11 cellular contexts compared by ENCODE assay signal in the genomic region with DNA sequence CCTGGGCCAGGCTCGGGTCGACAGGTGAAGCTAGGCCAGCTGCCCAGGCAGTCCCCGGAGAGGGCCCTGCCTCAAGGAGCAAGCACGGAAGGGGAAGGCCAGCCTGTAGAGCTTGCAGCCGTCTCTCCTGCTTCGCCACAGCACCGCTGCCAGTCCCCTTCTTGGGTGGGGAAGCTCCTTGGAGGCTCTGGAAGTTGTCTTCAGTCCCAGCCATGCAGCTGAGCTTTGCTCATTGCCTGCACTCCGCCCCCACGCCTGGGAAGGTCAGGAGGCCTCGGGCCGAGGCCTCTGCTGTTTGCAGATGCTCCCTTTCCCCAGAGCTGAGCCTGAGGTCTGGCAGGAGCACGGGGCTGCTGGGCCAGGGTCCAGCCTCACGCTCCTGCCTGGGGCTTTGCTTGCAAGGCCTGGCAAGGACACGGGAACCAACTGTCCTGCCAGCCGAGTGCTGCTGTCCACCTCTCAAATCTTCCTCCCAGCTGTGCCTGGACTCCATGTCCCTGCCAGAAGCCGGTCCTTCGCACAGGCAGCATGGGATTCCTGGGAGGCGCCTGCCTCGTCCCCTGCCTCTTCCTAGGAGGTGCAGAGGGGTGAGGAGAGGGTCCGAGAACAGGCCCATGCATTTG. TPM values are rescaled to one million over a fixed set of nuclear protein-coding genes. Genes with fewer than 3 reads are reported as not detected.
DNase-seq lines count a peak whose midpoint lies in the region; ATAC-seq, FAIRE-seq and TF ChIP-seq lines count a peak whose summit lies in the region.
"Had no signal": no experiment of that assay in that cellular context is flagged by ENCODE, and none has a peak within 500 bp of the region (broad histone marks: within the 10 kb centered on the region; RNA-seq: fewer than 3 reads in every experiment).

No MANE protein-coding gene starts in this region.

- H3K27me3 ChIP-seq in CD4-positive, alpha-beta memory T cell (ENCODE audit: insufficient read depth, low read length), result no peaks in the 10 kb centered on the region
- H3K27me3 ChIP-seq in ascending aorta, result no peaks in the 10 kb centered on the region
- H3K27me3 ChIP-seq in right cardiac atrium (ENCODE audit: control insufficient read depth, insufficient read depth), result no peaks in the 10 kb centered on the region
- no peaks in the 10 kb centered on the region for H3K27me3 ChIP-seq in psoas muscle (ENCODE audit: insufficient read depth in 3 of 3, low read length in 2 of 3)
- no peaks in the 10 kb centered on the region for H3K27me3 ChIP-seq in HAP-1 (ENCODE audit: low read depth)

- H3K36me3 ChIP-seq in CD4-positive, alpha-beta memory T cell (ENCODE audit: insufficient read depth, low read length), result peaks cover 35% of the 10 kb centered on the region
- H3K36me3 ChIP-seq in ascending aorta, result peaks cover 33 to 39% of the 10 kb centered on the region in 2 donors
- peaks cover 12 to 23% of the 10 kb centered on the region in 2 donors for H3K36me3 ChIP-seq in psoas muscle (ENCODE audit: insufficient read depth in 1 of 2, low read depth in 1 of 2)
- peaks cover 6% of the 10 kb centered on the region; the same call in 1 of the 2 replicates for H3K36me3 ChIP-seq in HAP-1 (replicated peaks)

- intact Hi-C loops in CD4-positive, alpha-beta memory T cell (cut with micrococcal nuclease), result no loop called here
- intact Hi-C loops in ascending aorta (cut with DNase I), result no loop called here
- intact Hi-C loops in right cardiac atrium (cut with DNase I), result no loop called here
- intact Hi-C loops in psoas muscle (cut with DNase I), result no loop called here

- peak overlapping the region in 1 of 8 donors; percentile 17 for H3K4me3 Mint-ChIP-seq in CD4-positive, alpha-beta memory T cell

- 41% methylated on average over 20 of the region's 20 CpGs for WGBS in right cardiac atrium
- 18 to 31% (median 19%) methylated on average over 18 to 20 of the region's 20 CpGs for WGBS in psoas muscle, 3 donors

- POLR2A ChIA-PET in CD4-positive, alpha-beta memory T cell (lab: Charles Lee; ENCODE audit: partially characterized antibody), result interaction anchor here (0.6 to 8.7 kb wide), 5 partner anchors 11 to 355 kb away, joined by 3 to 148 read pairs (median 5); partner anchors contain the start of genes PLEKHF1 and POP4

- ATAC-seq in right cardiac atrium (peak; percentile 65 to 70), psoas muscle (peak; percentile 76 to 85 (median 78)), GM19023 (IDR thresholded peaks at IDR 0.05; ENCODE audit: unreplicated experiment) (no peak), GM21515 (IDR thresholded peaks at IDR 0.05; ENCODE audit: unreplicated experiment) (no peak)

- CTCF ChIA-PET in CD4-positive, alpha-beta memory T cell (lab: Charles Lee; ENCODE audit: partially characterized antibody), result interaction anchor here (0.9 to 10.6 kb wide), 5 partner anchors 12 to 69 kb away, joined by 3 to 96 read pairs (median 8); partner anchors contain the start of gene PLEKHF1

- in situ Hi-C loops in HAP-1 (cut with MboI; ENCODE audit: low sequenced_read_pairs), result loop anchor here (25.0 kb wide), 1 partner anchor 466 kb away; the partner anchor contains the start of gene UQCRFS1

- H3K4me1 Mint-ChIP-seq in CD4-positive, alpha-beta memory T cell, result peaks cover 32 to 93% (median 65%) of the 10 kb centered on the region in 4 donors

- no peak for TF ChIP-seq POLR2A in H54 (IDR thresholded peaks at IDR 0.05; ENCODE audit: low read depth, low read length)

- H3K4me3 ChIP-seq in CD4-positive, alpha-beta memory T cell (ENCODE audit: low read length in 2 of 2), result no peak overlapping the region
- no peak overlapping the region for H3K4me3 ChIP-seq in ascending aorta
- no peak overlapping the region for H3K4me3 ChIP-seq in right cardiac atrium (ENCODE audit: low read length)
- H3K4me3 ChIP-seq in psoas muscle, result peak overlapping the region; percentile 41
- no peak overlapping the region for H3K4me3 ChIP-seq in HAP-1

- peak overlapping the region in 4 of 7 donors; percentile 15 to 79 (median 64) for H3K27ac Mint-ChIP-seq in CD4-positive, alpha-beta memory T cell

- peak overlapping the region; percentile 30 for H3K27ac ChIP-seq in CD4-positive, alpha-beta memory T cell (ENCODE audit: low read depth, low read length)
- H3K27ac ChIP-seq in ascending aorta (peak overlapping the region; percentile 4 to 58), right cardiac atrium (ENCODE audit: low read length) (peak overlapping the region; percentile 61), psoas muscle (peak overlapping the region; percentile 86)

- H3K4me1 ChIP-seq in CD4-positive, alpha-beta memory T cell (ENCODE audit: insufficient read depth, low read length), result peaks cover 95% of the 10 kb centered on the region
- H3K4me1 ChIP-seq in ascending aorta, result peaks cover 18 to 54% of the 10 kb centered on the region in 2 donors
- peaks cover 18% of the 10 kb centered on the region for H3K4me1 ChIP-seq in right cardiac atrium (ENCODE audit: control insufficient read depth, insufficient read depth, low read length)
- H3K4me1 ChIP-seq in psoas muscle, result peaks cover 85% of the 10 kb centered on the region
- no peaks in the 10 kb centered on the region; the same call in 1 of the 2 replicates for H3K4me1 ChIP-seq in HAP-1

- DNase-seq in CD4-positive, alpha-beta memory T cell, result no peak
- no peak for DNase-seq in ascending aorta (ENCODE audit: low spot score in 2 of 2)
- DNase-seq in right cardiac atrium, result peak; percentile 76 to 92 (median 92)
- peak; percentile 93 to 97 for DNase-seq in psoas muscle
- DNase-seq in H54 (ENCODE audit: insufficient read length, low spot score), result no peak
- no peak for DNase-seq in HAP-1 (ENCODE audit: low spot score in 2 of 2)
- DNase-seq: NCI-H1694 treated with DMSO at 0.1 percent for 48 hours, T1000 had no signal

- H3K9me3 ChIP-seq in CD4-positive, alpha-beta memory T cell (ENCODE audit: control insufficient read depth in 1 of 2, low read length in 2 of 2), result no peaks in the 10 kb centered on the region
- H3K9me3 ChIP-seq in ascending aorta (no peaks in the 10 kb centered on the region), right cardiac atrium (ENCODE audit: control insufficient read depth, low read length) (no peaks in the 10 kb centered on the region), psoas muscle (no peaks in the 10 kb centered on the region), HAP-1 (no peaks in the 10 kb centered on the region)

- no peaks in the 10 kb centered on the region for H3K27me3 Mint-ChIP-seq in CD4-positive, alpha-beta memory T cell

- peaks cover 7 to 30% of the 10 kb centered on the region in 2 donors for H3K36me3 Mint-ChIP-seq in CD4-positive, alpha-beta memory T cell

- H3K9me3 Mint-ChIP-seq in CD4-positive, alpha-beta memory T cell, result no peaks in the 10 kb centered on the region

- FAIRE-seq in H54 (lab: Jason Lieb, UNC), result no peak
- FAIRE-seq: bronchial epithelial cell had no signal

- TF ChIP-seq CTCF in ascending aorta (IDR thresholded peaks at IDR 0.05), result no peak
- TF ChIP-seq CTCF in psoas muscle (IDR thresholded peaks at IDR 0.05), result no peak

RNA-seq across cellular contexts. Expression of gene PLEKHF1, which starts 13.3 kb away (rescaled TPM):
- total RNA-seq in CD4-positive, alpha-beta memory T cell, result 10 to 100 TPM; 31.2 to 32.4 TPM
- 10 to 100 TPM; 15.3 to 36.0 TPM for polyA plus RNA-seq in CD4-positive, alpha-beta memory T cell
- total RNA-seq in ascending aorta, result 68.3 TPM
- 10 to 100 TPM; 25.1 to 44.1 (median 31.0) TPM for total RNA-seq in right cardiac atrium
- 40.6 TPM for polyA plus RNA-seq in right cardiac atrium
- 100 to 1,000 TPM in 1 of 4 donors, 10 to 100 TPM in 2, 1 to 10 TPM in 1; 5.1 to 119 (median 44.0) TPM for total RNA-seq in psoas muscle
- polyA plus RNA-seq in psoas muscle, result 10 to 100 TPM; 60.2 to 77.0 (median 73.8) TPM

RNA-seq across cellular contexts. Expression of gene C19orf12, which starts 36.5 kb away (rescaled TPM):
- 10 to 100 TPM; 29.3 to 30.1 TPM for total RNA-seq in CD4-positive, alpha-beta memory T cell
- polyA plus RNA-seq in CD4-positive, alpha-beta memory T cell, result 10 to 100 TPM; 22.7 to 23.6 TPM
- total RNA-seq in ascending aorta, result 37.8 TPM
- 10 to 100 TPM; 40.6 to 48.2 (median 43.5) TPM for total RNA-seq in right cardiac atrium
- 37.3 TPM for polyA plus RNA-seq in right cardiac atrium
- total RNA-seq in psoas muscle, result 10 to 100 TPM; 37.5 to 93.3 (median 55.6) TPM
- 100 to 1,000 TPM in 1 of 3 donors, 10 to 100 TPM in 2; 46.8 to 142 (median 68.4) TPM for polyA plus RNA-seq in psoas muscle

Comparison
In these comparisons a context has a peak if more than half of its experiments do, and no peak if none do; other contexts are left out.
1. DNase-seq: peak in right cardiac atrium (3 of 3) and psoas muscle (2 of 2); none in CD4-positive, alpha-beta memory T cell (0 of 5), ascending aorta (0 of 2), H54 (single experiment) and HAP-1 (0 of 2).
2. H3K27ac ChIP-seq: peak in every context shown above with its lines; median percentile 86 in psoas muscle; 61 in right cardiac atrium; 31 in ascending aorta; 30 in CD4-positive, alpha-beta memory T cell.
3. ATAC-seq: peak in right cardiac atrium (2 of 2) and psoas muscle (4 of 4); none in GM19023 (single experiment) and GM21515 (single experiment).